13 cellular contexts compared by ENCODE assay signal in genomic region chr17:81063488-81064093, GRCh38. TPM values are rescaled to one million over a fixed set of nuclear protein-coding genes. Genes with fewer than 3 reads are reported as not detected.
DNase-seq lines count a peak whose midpoint lies in the region; ATAC-seq and TF ChIP-seq lines count a peak whose summit lies in the region.
"Had no signal": no experiment of that assay in that cellular context is flagged by ENCODE, and none has a peak within 500 bp of the region (broad histone marks: within the 10 kb centered on the region; RNA-seq: fewer than 3 reads in every experiment).

No MANE protein-coding gene starts in this region.

- TF ChIP-seq CTCF in HCT116 (IDR thresholded peaks at IDR 0.05 in 2 of 3, conservative IDR thresholded peaks at IDR 0.05 in 1 of 3; ENCODE audit: borderline replicate concordance in 1 of 3, insufficient read depth in 1 of 3, low read depth in 2 of 3, low read length in 2 of 3) = no peak
- TF ChIP-seq CTCF in spleen (IDR thresholded peaks at IDR 0.05 in 8 of 11, conservative IDR thresholded peaks at IDR 0.05 in 3 of 11) = no peak

- BruUV-seq in HCT116 (replicated peaks; lab: Mats Ljungman, UMichigan) = no TSS peak

- peak overlapping the region; percentile 30; the same call in 1 of the 2 replicates for H3K27ac ChIP-seq in HCT116 (ENCODE audit: low read depth, low read length)
- H3K27ac ChIP-seq in angular gyrus (ENCODE audit: low read depth, low read length) = peak overlapping the region; percentile 81
- H3K27ac ChIP-seq in right cardiac atrium (ENCODE audit: low read length) = no peak overlapping the region
- H3K27ac ChIP-seq in spleen = peak overlapping the region in 5 of 8 donors; percentile 48 to 65 (median 54)
- H3K27ac ChIP-seq: ovary, PC-9 had no signal

- TF ChIP-seq POLR2A in HCT116 (IDR thresholded peaks at IDR 0.05; ENCODE audit: borderline replicate concordance, extremely low read depth, insufficient read depth, insufficient read length) (no peak), spleen (IDR thresholded peaks at IDR 0.05) (no peak)

- H4K20me1 ChIP-seq in HCT116 (ENCODE audit: insufficient read depth) = no peaks in the 10 kb centered on the region

- H3K79me2 ChIP-seq in HCT116 (ENCODE audit: insufficient read depth, low read length) = peaks cover 88% of the 10 kb centered on the region

- CTCF ChIA-PET in HCT116 (lab: Charles Lee) = no interaction called here

- no peak for TF ChIP-seq RAD21 in HCT116 (IDR thresholded peaks at IDR 0.05; ENCODE audit: low read depth)

- intact Hi-C loops in HCT116 (cut with micrococcal nuclease) = no loop called here
- intact Hi-C loops in right cardiac atrium (cut with DNase I) = no loop called here
- intact Hi-C loops in spleen (cut with DNase I; ENCODE audit: low total_unique reads) = no loop called here

- no peak overlapping the region for H2AFZ ChIP-seq in HCT116 (ENCODE audit: low read depth, low read length, poor library complexity, severe bottlenecking)
- H2AFZ ChIP-seq: PC-9 had no signal

- peaks cover 8 to 37% of the 10 kb centered on the region in 2 experiments for H3K36me3 ChIP-seq in HCT116 (ENCODE audit: control insufficient read depth in 1 of 2, insufficient read depth in 2 of 2, low read length in 2 of 2)
- peaks cover 0 to 13% (median 3%) of the 10 kb centered on the region in 6 donors for H3K36me3 ChIP-seq in spleen
- H3K36me3 ChIP-seq: ovary had no signal

- no peaks in the 10 kb centered on the region for H3K27me3 ChIP-seq in HCT116 (ENCODE audit: insufficient read depth, low read length)
- no peaks in the 10 kb centered on the region for H3K27me3 ChIP-seq in right cardiac atrium (ENCODE audit: control insufficient read depth, insufficient read depth)
- no peaks in the 10 kb centered on the region for H3K27me3 ChIP-seq in spleen (replicated peaks in 1 of 7)
- H3K27me3 ChIP-seq: ovary had no signal

- WGBS in right cardiac atrium = 69% methylated on average over 15 of the region's 15 CpGs
- 49 to 70% (median 63%) methylated on average over 15 of the region's 15 CpGs for WGBS in spleen, 5 donors

- no peaks in the 10 kb centered on the region for H3K9me3 ChIP-seq in HCT116 (ENCODE audit: control insufficient read depth in 1 of 2, insufficient read depth in 1 of 2, low read depth in 1 of 2, low read length in 2 of 2)
- H3K9me3 ChIP-seq in right cardiac atrium (ENCODE audit: control insufficient read depth, low read length) = no peaks in the 10 kb centered on the region
- H3K9me3 ChIP-seq in spleen = no peaks in the 10 kb centered on the region
- H3K9me3 ChIP-seq: ovary had no signal

- POLR2A ChIA-PET in HCT116 (lab: Charles Lee) = no interaction called here

- no peak for DNase-seq in HCT116 (ENCODE audit: low read depth, low spot score)
- DNase-seq in right cardiac atrium = no peak
- no peak for DNase-seq in spleen
- no peak for DNase-seq in NCI-H2029 treated with DMSO at 0.1 percent for 48 hours (lab: John Stamatoyannopoulos, UW)
- no peak for DNase-seq in COLO829 (ENCODE audit: low spot score)
- DNase-seq: activated CD8-positive, alpha-beta T cell treated with anti-CD3 and anti-CD28 coated beads, Interleukin-2, amount 10 ng/mL, durations not matched to agents 7 days and 5 days; activated effector memory CD4-positive, alpha-beta T cell treated with anti-CD3 and anti-CD28 coated beads, Interleukin-2, amount 50 U/mL, for 16 hours; NCI-H226; ovary had no signal

- H3K4me3 ChIP-seq in HCT116 (replicated peaks in 1 of 2; ENCODE audit: low read depth in 1 of 2, low read length in 2 of 2) (no peak overlapping the region), right cardiac atrium (ENCODE audit: low read length) (no peak overlapping the region), spleen (no peak overlapping the region)
- H3K4me3 ChIP-seq: ovary, PC-9 had no signal

- H3K4me2 ChIP-seq in HCT116 (ENCODE audit: low read length) = no peak overlapping the region
- H3K4me2 ChIP-seq: PC-9 had no signal

- ATAC-seq in HCT116 = no peak
- peak; percentile 22 to 49 for ATAC-seq in right cardiac atrium
- ATAC-seq in GM18870 (IDR thresholded peaks at IDR 0.05; ENCODE audit: unreplicated experiment) = no peak
- no peak for ATAC-seq in HG02852 (IDR thresholded peaks at IDR 0.05; ENCODE audit: unreplicated experiment)
- ATAC-seq: activated CD8-positive, alpha-beta T cell treated with anti-CD3 and anti-CD28 coated beads, Interleukin-2, amount 10 ng/mL, durations not matched to agents 7 days and 5 days had no signal

- no peak overlapping the region for H3K9ac ChIP-seq in HCT116 (ENCODE audit: low read length)

- H3K4me1 ChIP-seq in HCT116 (ENCODE audit: control insufficient read depth in 1 of 2, insufficient read depth in 2 of 2, low read length in 2 of 2) = peaks cover 8 to 33% of the 10 kb centered on the region in 2 experiments
- peaks cover 7% of the 10 kb centered on the region for H3K4me1 ChIP-seq in right cardiac atrium (ENCODE audit: control insufficient read depth, insufficient read depth, low read length)
- H3K4me1 ChIP-seq in spleen = peaks cover 0 to 21% (median 6%) of the 10 kb centered on the region in 6 donors

- RAD21 ChIA-PET in HCT116 (lab: Charles Lee; ENCODE audit: low non-redundant PET in 1 of 2, low total read pairs in 2 of 2, uncharacterized antibody in 2 of 2, unreplicated experiment in 2 of 2) = no interaction called here

- H3K9me2 ChIP-seq in HCT116 (ENCODE audit: insufficient read depth) = no peaks in the 10 kb centered on the region

TF ChIP-seq in HCT116, 20 proteins besides CTCF, POLR2A, EP300 and RAD21:
- TF ChIP-seq SIN3A (IDR thresholded peaks at IDR 0.05; ENCODE audit: low read depth) (no peak), ZFX (IDR thresholded peaks at IDR 0.05) (no peak), FOSL1 (IDR thresholded peaks at IDR 0.05; ENCODE audit: low read depth) (no peak), YY1 (IDR thresholded peaks at IDR 0.05; ENCODE audit: extremely low read depth, insufficient replicate concordance, low read depth, low read length) (no peak), ELF1 (IDR thresholded peaks at IDR 0.05; ENCODE audit: borderline replicate concordance, low read depth) (no peak), TCF7L2 (IDR thresholded peaks at IDR 0.05; ENCODE audit: borderline replicate concordance, extremely low read depth, insufficient read depth, insufficient read length) (no peak), EZH2 (IDR thresholded peaks at IDR 0.05) (no peak), ZBTB33 (IDR thresholded peaks at IDR 0.05; ENCODE audit: extremely low read depth, insufficient replicate concordance, low read length) (no peak), CEBPB (IDR thresholded peaks at IDR 0.05; ENCODE audit: low read depth) (no peak), EZH2phosphoT487 (IDR thresholded peaks at IDR 0.05; ENCODE audit: borderline replicate concordance) (no peak), ZNF274 (IDR thresholded peaks at IDR 0.05; ENCODE audit: low read depth, low read length) (no peak), SRF (IDR thresholded peaks at IDR 0.05; ENCODE audit: low read depth) (no peak), REST (IDR thresholded peaks at IDR 0.05; ENCODE audit: low read depth) (no peak)
TF ChIP-seq in HCT116: peak in this region for 0.

RNA-seq across cellular contexts. Expression of gene BAIAP2, which starts 28.6 kb away (rescaled TPM):
- total RNA-seq in HCT116 (2021; ENCODE audit: unreplicated experiment) (105 TPM), right cardiac atrium (10 to 100 TPM; 20.5 to 39.5 (median 33.8) TPM), spleen (10 to 100 TPM; 12.7 to 33.2 (median 23.4) TPM)
- polyA plus RNA-seq in HCT116 (2012) = 93.4 and 95.1 TPM in 2 replicates
- polyA plus RNA-seq in right cardiac atrium (31.8 TPM), spleen (10 to 100 TPM in 1 of 3 donors, 1 to 10 TPM in 2; 2.8 to 11.8 (median 4.4) TPM)

Comparison
In these comparisons a context has a peak if more than half of its experiments do, and no peak if none do; other contexts are left out.
1. ATAC-seq: peak in right cardiac atrium (2 of 2); none in HCT116 (single experiment), GM18870 (single experiment) and HG02852 (single experiment).